Comparison of ENCODE assay signal across 11 cellular contexts in genomic region chr10:103472005-103472404, GRCh38. TPM values are rescaled to one million over a fixed set of nuclear protein-coding genes. Genes with fewer than 3 reads are reported as not detected.
DNase-seq lines count a peak whose midpoint lies in the region; ATAC-seq and TF ChIP-seq lines count a peak whose summit lies in the region.
"Had no signal": no experiment of that assay in that cellular context is flagged by ENCODE, and none has a peak within 500 bp of the region (broad histone marks: within the 10 kb centered on the region; RNA-seq: fewer than 3 reads in every experiment).

No MANE protein-coding gene starts in this region.

- intact Hi-C loops in activated naive CD4-positive, alpha-beta T cell treated with anti-CD3 and anti-CD28 coated beads for 36 hours (cut with micrococcal nuclease), result no loop called here
- intact Hi-C loops in upper lobe of right lung (cut with DNase I), result no loop called here

- peaks cover 16% of the 10 kb centered on the region for H3K4me1 Mint-ChIP-seq in activated naive CD4-positive, alpha-beta T cell treated with anti-CD3 and anti-CD28 coated beads for 36 hours (ENCODE audit: low read depth)
- H3K4me1 Mint-ChIP-seq in activated naive CD8-positive, alpha-beta T cell (ENCODE audit: low read depth), result peaks cover 38% of the 10 kb centered on the region

- no peaks in the 10 kb centered on the region for H3K27me3 Mint-ChIP-seq in activated naive CD4-positive, alpha-beta T cell treated with anti-CD3 and anti-CD28 coated beads for 36 hours (ENCODE audit: low read depth)
- no peaks in the 10 kb centered on the region for H3K27me3 Mint-ChIP-seq in activated naive CD8-positive, alpha-beta T cell

- no peaks in the 10 kb centered on the region for H3K36me3 Mint-ChIP-seq in activated naive CD4-positive, alpha-beta T cell treated with anti-CD3 and anti-CD28 coated beads, Interleukin-2, amount 50 U/mL, for 72 hours
- H3K36me3 Mint-ChIP-seq in activated naive CD4-positive, alpha-beta T cell treated with anti-CD3 and anti-CD28 coated beads for 36 hours (ENCODE audit: low read depth), result no peaks in the 10 kb centered on the region
- H3K36me3 Mint-ChIP-seq in activated naive CD8-positive, alpha-beta T cell, result no peaks in the 10 kb centered on the region

- CTCF ChIA-PET in activated naive CD4-positive, alpha-beta T cell treated with anti-CD3 and anti-CD28 coated beads for 36 hours (lab: Charles Lee), result interaction anchor here (1.1 to 1.5 kb wide), 3 partner anchors 11 to 71 kb away, joined by 3 to 7 read pairs (median 3); no protein-coding TSS in a partner anchor

- TF ChIP-seq POLR2A in erythroblast (IDR thresholded peaks at IDR 0.05; ENCODE audit: low read length), result no peak

- no peak overlapping the region for H3K4me3 ChIP-seq in upper lobe of right lung

- H3K27ac Mint-ChIP-seq in activated naive CD4-positive, alpha-beta T cell treated with anti-CD3 and anti-CD28 coated beads, Interleukin-2, amount 50 U/mL, for 72 hours, result peak overlapping the region; percentile 20 to 53
- no peak overlapping the region for H3K27ac Mint-ChIP-seq in activated naive CD4-positive, alpha-beta T cell treated with anti-CD3 and anti-CD28 coated beads for 36 hours
- H3K27ac Mint-ChIP-seq in activated naive CD8-positive, alpha-beta T cell, result peak overlapping the region; percentile 34

- no peak for DNase-seq in activated naive CD4-positive, alpha-beta T cell treated with anti-CD3 and anti-CD28 coated beads, Interleukin-2, amount 50 U/mL, for 72 hours (ENCODE audit: low spot score in 2 of 2)
- no peak for DNase-seq in activated naive CD4-positive, alpha-beta T cell treated with anti-CD3 and anti-CD28 coated beads for 36 hours
- DNase-seq in upper lobe of right lung (no peak), caudate nucleus (lab: John Stamatoyannopoulos, UW) (no peak), NCI-H1436 treated with DMSO at 0.1 percent for 48 hours (lab: John Stamatoyannopoulos, UW) (no peak), erythroblast (lab: John Stamatoyannopoulos, UW) (no peak)
- DNase-seq: NCI-H187 had no signal

- H3K27ac ChIP-seq in upper lobe of right lung (peak overlapping the region; percentile 44), caudate nucleus (ENCODE audit: low read depth, low read length) (no peak overlapping the region)

- H3K27me3 ChIP-seq in upper lobe of right lung, result no peaks in the 10 kb centered on the region

- no peak for TF ChIP-seq CTCF in upper lobe of right lung (IDR thresholded peaks at IDR 0.05)

- H3K9me3 ChIP-seq in upper lobe of right lung, result no peaks in the 10 kb centered on the region

- no peaks in the 10 kb centered on the region for H3K4me1 ChIP-seq in upper lobe of right lung

- peaks cover 0 to 5% of the 10 kb centered on the region in 2 donors for H3K9me3 Mint-ChIP-seq in activated naive CD4-positive, alpha-beta T cell treated with anti-CD3 and anti-CD28 coated beads, Interleukin-2, amount 50 U/mL, for 72 hours
- no peaks in the 10 kb centered on the region for H3K9me3 Mint-ChIP-seq in activated naive CD4-positive, alpha-beta T cell treated with anti-CD3 and anti-CD28 coated beads for 36 hours
- H3K9me3 Mint-ChIP-seq in activated naive CD8-positive, alpha-beta T cell (ENCODE audit: low read depth), result no peaks in the 10 kb centered on the region

- no peaks in the 10 kb centered on the region for H3K36me3 ChIP-seq in upper lobe of right lung

- H3K4me3 Mint-ChIP-seq in activated naive CD4-positive, alpha-beta T cell treated with anti-CD3 and anti-CD28 coated beads for 36 hours, result no peak overlapping the region
- no peak overlapping the region for H3K4me3 Mint-ChIP-seq in activated naive CD8-positive, alpha-beta T cell

- no peak for ATAC-seq in activated naive CD4-positive, alpha-beta T cell treated with anti-CD3 and anti-CD28 coated beads, Interleukin-2, amount 50 U/mL, for 72 hours
- peak; percentile 29 for ATAC-seq in HG03378 (IDR thresholded peaks at IDR 0.05; ENCODE audit: unreplicated experiment)
- ATAC-seq in upper lobe of right lung, result no peak

RNA-seq across cellular contexts. Expression of gene CALHM3, which starts 7.0 kb away (rescaled TPM):
- total RNA-seq in activated naive CD4-positive, alpha-beta T cell treated with anti-CD3 and anti-CD28 coated beads, Interleukin-2, amount 50 U/mL, for 72 hours, result not detected
- not detected for total RNA-seq in activated naive CD4-positive, alpha-beta T cell treated with anti-CD3 and anti-CD28 coated beads for 36 hours
- not detected for total RNA-seq in upper lobe of right lung
- total RNA-seq: right cardiac atrium, temporal lobe had no signal

RNA-seq across cellular contexts. Expression of gene CALHM1, which starts 13.3 kb away (rescaled TPM):
- not detected for total RNA-seq in activated naive CD4-positive, alpha-beta T cell treated with anti-CD3 and anti-CD28 coated beads, Interleukin-2, amount 50 U/mL, for 72 hours
- not detected for total RNA-seq in activated naive CD4-positive, alpha-beta T cell treated with anti-CD3 and anti-CD28 coated beads for 36 hours
- not detected for total RNA-seq in upper lobe of right lung
- total RNA-seq: right cardiac atrium, temporal lobe had no signal

RNA-seq across cellular contexts. Expression of gene CALHM2, which starts 19.8 kb away (rescaled TPM):
- 10 to 100 TPM in 1 of 2 donors, 1 to 10 TPM in 1; 9.1 to 13.5 TPM for total RNA-seq in activated naive CD4-positive, alpha-beta T cell treated with anti-CD3 and anti-CD28 coated beads, Interleukin-2, amount 50 U/mL, for 72 hours
- total RNA-seq in activated naive CD4-positive, alpha-beta T cell treated with anti-CD3 and anti-CD28 coated beads for 36 hours, result 1 to 10 TPM; 8.3 to 9.5 TPM
- 29.4 TPM for total RNA-seq in upper lobe of right lung

RNA-seq across cellular contexts. Expression of gene NEURL1, which starts 21.5 kb away (rescaled TPM):
- 1 to 10 TPM in 1 of 2 donors, under 1 TPM in 1; 0.87 to 2.4 TPM for total RNA-seq in activated naive CD4-positive, alpha-beta T cell treated with anti-CD3 and anti-CD28 coated beads, Interleukin-2, amount 50 U/mL, for 72 hours
- total RNA-seq in activated naive CD4-positive, alpha-beta T cell treated with anti-CD3 and anti-CD28 coated beads for 36 hours, result 1 to 10 TPM; 1.3 to 1.6 TPM
- 0.64 TPM for total RNA-seq in upper lobe of right lung
